9 cellular contexts compared by ENCODE assay signal in the genomic region with DNA sequence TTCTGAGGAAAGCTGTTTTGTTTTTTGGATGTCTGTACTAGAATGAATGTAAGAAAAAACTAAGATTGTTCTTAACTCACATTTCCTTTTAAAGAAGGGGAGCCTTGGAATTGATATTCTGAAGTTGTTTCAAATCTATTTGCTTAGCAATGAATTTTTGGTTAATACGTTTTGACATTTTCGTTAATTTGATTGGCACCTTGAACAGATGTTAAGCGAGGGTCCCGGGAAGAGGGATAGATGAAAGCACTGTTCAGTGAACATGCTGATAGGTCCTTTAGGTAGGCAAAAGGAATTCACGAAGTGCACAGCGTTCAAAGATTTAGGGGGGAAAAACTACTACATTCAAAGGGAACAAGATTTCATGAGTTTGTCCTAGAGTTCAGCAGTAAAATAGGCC. TPM values are rescaled to one million over a fixed set of nuclear protein-coding genes. Genes with fewer than 3 reads are reported as not detected.
DNase-seq lines count a peak whose midpoint lies in the region.
"Had no signal": no experiment of that assay in that cellular context is flagged by ENCODE, and none has a peak within 500 bp of the region (broad histone marks: within the 10 kb centered on the region; RNA-seq: fewer than 3 reads in every experiment).

No MANE protein-coding gene starts in this region.

- H3K27me3 ChIP-seq in iPS-20b (ENCODE audit: insufficient read depth, low read length) (no peaks in the 10 kb centered on the region), subcutaneous abdominal adipose tissue (ENCODE audit: control insufficient read depth in 5 of 5, insufficient read depth in 4 of 5, low read length in 5 of 5) (no peaks in the 10 kb centered on the region)

- H3K4me3 Mint-ChIP-seq in activated naive CD4-positive, alpha-beta T cell treated with anti-CD3 and anti-CD28 coated beads, Interleukin-2, amount 50 U/mL, for 24 hours, result peak overlapping the region; percentile 96
- peak overlapping the region; percentile 97 for H3K4me3 Mint-ChIP-seq in activated T-helper 2 cell treated with anti-CD3 and anti-CD28 coated beads, Interferon-gamma antibody, Interleukin-2, Interleukin-4, amounts not matched to agents 10 μg/mL and 5 μg/mL and 100 μg/mL, durations not matched to agents 14 hours and 24 hours and 36 hours (ENCODE audit: low read depth)

- H3K9me3 ChIP-seq in iPS-20b (ENCODE audit: insufficient read depth, low read depth, low read length) (no peaks in the 10 kb centered on the region), subcutaneous abdominal adipose tissue (ENCODE audit: control insufficient read depth in 5 of 5, low read length in 5 of 5) (no peaks in the 10 kb centered on the region)

- intact Hi-C loops in activated T-helper 2 cell treated with anti-CD3 and anti-CD28 coated beads, Interferon-gamma antibody, Interleukin-2, Interleukin-4, amounts not matched to agents 10 μg/mL and 5 μg/mL and 100 μg/mL, durations not matched to agents 14 hours and 24 hours and 36 hours (cut with micrococcal nuclease), result no loop called here

- H3K4me3 ChIP-seq in iPS-20b (ENCODE audit: low read length) (peak overlapping the region; percentile 95), subcutaneous abdominal adipose tissue (ENCODE audit: low read depth in 1 of 5, low read length in 5 of 5) (peak overlapping the region in 4 of 5 donors; percentile 37 to 100 (median 98))

- H3K36me3 Mint-ChIP-seq in activated naive CD4-positive, alpha-beta T cell treated with anti-CD3 and anti-CD28 coated beads, Interleukin-2, amount 50 U/mL, for 24 hours, result peaks cover 23% of the 10 kb centered on the region
- H3K36me3 Mint-ChIP-seq in activated T-helper 2 cell treated with anti-CD3 and anti-CD28 coated beads, Interferon-gamma antibody, Interleukin-2, Interleukin-4, amounts not matched to agents 10 μg/mL and 5 μg/mL and 100 μg/mL, durations not matched to agents 14 hours and 24 hours and 36 hours (ENCODE audit: low read depth), result peaks cover 55% of the 10 kb centered on the region

- H3K27ac ChIP-seq in iPS-20b (ENCODE audit: low read length), result no peak overlapping the region
- H3K27ac ChIP-seq in subcutaneous abdominal adipose tissue (ENCODE audit: low read depth, low read length), result no peak overlapping the region

- peaks cover 68% of the 10 kb centered on the region for H3K4me1 Mint-ChIP-seq in activated naive CD4-positive, alpha-beta T cell treated with anti-CD3 and anti-CD28 coated beads, Interleukin-2, amount 50 U/mL, for 24 hours
- H3K4me1 Mint-ChIP-seq in activated T-helper 2 cell treated with anti-CD3 and anti-CD28 coated beads, Interferon-gamma antibody, Interleukin-2, Interleukin-4, amounts not matched to agents 10 μg/mL and 5 μg/mL and 100 μg/mL, durations not matched to agents 14 hours and 24 hours and 36 hours (ENCODE audit: low read depth), result peaks cover 46% of the 10 kb centered on the region

- no peaks in the 10 kb centered on the region for H3K9me3 Mint-ChIP-seq in activated naive CD4-positive, alpha-beta T cell treated with anti-CD3 and anti-CD28 coated beads, Interleukin-2, amount 50 U/mL, for 24 hours
- no peaks in the 10 kb centered on the region for H3K9me3 Mint-ChIP-seq in activated T-helper 2 cell treated with anti-CD3 and anti-CD28 coated beads, Interferon-gamma antibody, Interleukin-2, Interleukin-4, amounts not matched to agents 10 μg/mL and 5 μg/mL and 100 μg/mL, durations not matched to agents 14 hours and 24 hours and 36 hours

- H3K36me3 ChIP-seq in iPS-20b (ENCODE audit: insufficient read depth, low read depth, low read length), result peaks cover 15% of the 10 kb centered on the region
- peaks cover 6 to 10% (median 10%) of the 10 kb centered on the region in 5 donors for H3K36me3 ChIP-seq in subcutaneous abdominal adipose tissue (ENCODE audit: control insufficient read depth in 5 of 5, insufficient read depth in 5 of 5, low read length in 5 of 5)

- no peak for DNase-seq in activated naive CD4-positive, alpha-beta T cell (lab: John Stamatoyannopoulos, UW)
- no peak for DNase-seq in activated T-helper 2 cell treated with anti-CD3 and anti-CD28 coated beads, Interferon-gamma antibody, Interleukin-2, Interleukin-4, amounts not matched to agents 10 μg/mL and 5 μg/mL and 100 μg/mL, durations not matched to agents 14 hours and 24 hours and 36 hours (ENCODE audit: low spot score)
- DNase-seq in activated gamma-delta T cell (lab: John Stamatoyannopoulos, UW) (no peak), epidermal melanocyte (ENCODE audit: insufficient read length, low spot score) (no peak), pons (ENCODE audit: low spot score) (no peak)
- DNase-seq: dermis blood vessel endothelial cell had no signal

- H3K27me3 Mint-ChIP-seq in activated naive CD4-positive, alpha-beta T cell treated with anti-CD3 and anti-CD28 coated beads, Interleukin-2, amount 50 U/mL, for 24 hours, result no peaks in the 10 kb centered on the region
- no peaks in the 10 kb centered on the region for H3K27me3 Mint-ChIP-seq in activated T-helper 2 cell treated with anti-CD3 and anti-CD28 coated beads, Interferon-gamma antibody, Interleukin-2, Interleukin-4, amounts not matched to agents 10 μg/mL and 5 μg/mL and 100 μg/mL, durations not matched to agents 14 hours and 24 hours and 36 hours (ENCODE audit: low read depth)

- H3K9ac ChIP-seq in iPS-20b (ENCODE audit: low read depth, low read length), result peak overlapping the region; percentile 98; the same call in 1 of the 2 replicates
- H3K9ac ChIP-seq in subcutaneous abdominal adipose tissue (ENCODE audit: low read length in 5 of 5), result no peak overlapping the region

- H3K4me1 ChIP-seq in iPS-20b (ENCODE audit: insufficient read depth, low read length) (0 out of 2 replicates have a peak, but pooled peaks cover 3% of the 10 kb centered on the region), subcutaneous abdominal adipose tissue (ENCODE audit: control insufficient read depth in 5 of 5, insufficient read depth in 5 of 5, low read length in 5 of 5) (peaks cover 9 to 48% (median 41%) of the 10 kb centered on the region in 5 donors)

- no peak overlapping the region for H3K27ac Mint-ChIP-seq in activated naive CD4-positive, alpha-beta T cell treated with anti-CD3 and anti-CD28 coated beads, Interleukin-2, amount 50 U/mL, for 24 hours
- H3K27ac Mint-ChIP-seq in activated T-helper 2 cell treated with anti-CD3 and anti-CD28 coated beads, Interferon-gamma antibody, Interleukin-2, Interleukin-4, amounts not matched to agents 10 μg/mL and 5 μg/mL and 100 μg/mL, durations not matched to agents 14 hours and 24 hours and 36 hours, result no peak overlapping the region

RNA-seq across cellular contexts. Expression of a gene that starts 1.7 kb away (rescaled TPM):
- 43.7 and 46.7 TPM in 2 replicates for total RNA-seq in activated T-helper 2 cell treated with anti-CD3 and anti-CD28 coated beads, Interferon-gamma antibody, Interleukin-2, Interleukin-4, amounts not matched to agents 10 μg/mL and 5 μg/mL and 100 μg/mL, durations not matched to agents 14 hours and 24 hours and 36 hours

RNA-seq across cellular contexts. Expression of a gene that starts 2.1 kb away (rescaled TPM):
- total RNA-seq in activated T-helper 2 cell treated with anti-CD3 and anti-CD28 coated beads, Interferon-gamma antibody, Interleukin-2, Interleukin-4, amounts not matched to agents 10 μg/mL and 5 μg/mL and 100 μg/mL, durations not matched to agents 14 hours and 24 hours and 36 hours, result 390 and 410 TPM in 2 replicates
